Comparison of ENCODE assay signal across 2 cellular contexts in the genomic region with DNA sequence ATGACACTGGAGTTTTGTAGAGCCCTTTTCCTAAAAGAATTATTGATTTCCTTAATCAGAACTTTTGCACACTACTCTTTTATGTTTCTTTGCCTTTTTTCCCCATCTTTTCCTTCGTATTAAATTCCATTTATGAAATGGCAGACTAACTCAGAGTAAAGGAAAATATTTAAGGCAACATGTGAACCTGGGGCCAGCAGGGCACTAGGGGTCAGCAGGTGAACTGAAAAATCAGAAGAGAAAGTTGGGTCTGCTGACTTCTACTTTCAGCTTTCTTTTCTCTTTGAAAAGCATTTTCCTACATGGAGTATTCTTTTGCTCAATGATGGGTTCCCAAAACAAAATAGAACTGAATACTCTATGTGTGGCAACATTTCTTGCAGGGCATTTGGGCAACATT.
TF ChIP-seq lines count a peak whose summit lies in the region.

No MANE protein-coding gene starts in this region.

TF ChIP-seq in GM12878, 131 proteins besides CTCF, POLR2A, EP300 and RAD21 (continued from another document):
- TF ChIP-seq, protein P1, sequence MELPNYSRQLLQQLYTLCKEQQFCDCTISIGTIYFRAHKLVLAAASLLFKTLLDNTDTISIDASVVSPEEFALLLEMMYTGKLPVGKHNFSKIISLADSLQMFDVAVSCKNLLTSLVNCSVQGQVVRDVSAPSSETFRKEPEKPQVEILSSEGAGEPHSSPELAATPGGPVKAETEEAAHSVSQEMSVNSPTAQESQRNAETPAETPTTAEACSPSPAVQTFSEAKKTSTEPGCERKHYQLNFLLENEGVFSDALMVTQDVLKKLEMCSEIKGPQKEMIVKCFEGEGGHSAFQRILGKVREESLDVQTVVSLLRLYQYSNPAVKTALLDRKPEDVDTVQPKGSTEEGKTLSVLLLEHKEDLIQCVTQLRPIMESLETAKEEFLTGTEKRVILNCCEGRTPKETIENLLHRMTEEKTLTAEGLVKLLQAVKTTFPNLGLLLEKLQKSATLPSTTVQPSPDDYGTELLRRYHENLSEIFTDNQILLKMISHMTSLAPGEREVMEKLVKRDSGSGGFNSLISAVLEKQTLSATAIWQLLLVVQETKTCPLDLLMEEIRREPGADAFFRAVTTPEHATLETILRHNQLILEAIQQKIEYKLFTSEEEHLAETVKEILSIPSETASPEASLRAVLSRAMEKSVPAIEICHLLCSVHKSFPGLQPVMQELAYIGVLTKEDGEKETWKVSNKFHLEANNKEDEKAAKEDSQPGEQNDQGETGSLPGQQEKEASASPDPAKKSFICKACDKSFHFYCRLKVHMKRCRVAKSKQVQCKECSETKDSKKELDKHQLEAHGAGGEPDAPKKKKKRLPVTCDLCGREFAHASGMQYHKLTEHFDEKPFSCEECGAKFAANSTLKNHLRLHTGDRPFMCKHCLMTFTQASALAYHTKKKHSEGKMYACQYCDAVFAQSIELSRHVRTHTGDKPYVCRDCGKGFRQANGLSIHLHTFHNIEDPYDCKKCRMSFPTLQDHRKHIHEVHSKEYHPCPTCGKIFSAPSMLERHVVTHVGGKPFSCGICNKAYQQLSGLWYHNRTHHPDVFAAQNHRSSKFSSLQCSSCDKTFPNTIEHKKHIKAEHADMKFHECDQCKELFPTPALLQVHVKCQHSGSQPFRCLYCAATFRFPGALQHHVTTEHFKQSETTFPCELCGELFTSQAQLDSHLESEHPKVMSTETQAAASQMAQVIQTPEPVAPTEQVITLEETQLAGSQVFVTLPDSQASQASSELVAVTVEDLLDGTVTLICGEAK (IDR thresholded peaks at IDR 0.05; ENCODE audit: borderline replicate concordance): no peak

TF ChIP-seq in HepG2, 621 proteins besides CTCF, POLR2A, EP300 and RAD21 (continued from another document):
- TF ChIP-seq, protein P2, sequence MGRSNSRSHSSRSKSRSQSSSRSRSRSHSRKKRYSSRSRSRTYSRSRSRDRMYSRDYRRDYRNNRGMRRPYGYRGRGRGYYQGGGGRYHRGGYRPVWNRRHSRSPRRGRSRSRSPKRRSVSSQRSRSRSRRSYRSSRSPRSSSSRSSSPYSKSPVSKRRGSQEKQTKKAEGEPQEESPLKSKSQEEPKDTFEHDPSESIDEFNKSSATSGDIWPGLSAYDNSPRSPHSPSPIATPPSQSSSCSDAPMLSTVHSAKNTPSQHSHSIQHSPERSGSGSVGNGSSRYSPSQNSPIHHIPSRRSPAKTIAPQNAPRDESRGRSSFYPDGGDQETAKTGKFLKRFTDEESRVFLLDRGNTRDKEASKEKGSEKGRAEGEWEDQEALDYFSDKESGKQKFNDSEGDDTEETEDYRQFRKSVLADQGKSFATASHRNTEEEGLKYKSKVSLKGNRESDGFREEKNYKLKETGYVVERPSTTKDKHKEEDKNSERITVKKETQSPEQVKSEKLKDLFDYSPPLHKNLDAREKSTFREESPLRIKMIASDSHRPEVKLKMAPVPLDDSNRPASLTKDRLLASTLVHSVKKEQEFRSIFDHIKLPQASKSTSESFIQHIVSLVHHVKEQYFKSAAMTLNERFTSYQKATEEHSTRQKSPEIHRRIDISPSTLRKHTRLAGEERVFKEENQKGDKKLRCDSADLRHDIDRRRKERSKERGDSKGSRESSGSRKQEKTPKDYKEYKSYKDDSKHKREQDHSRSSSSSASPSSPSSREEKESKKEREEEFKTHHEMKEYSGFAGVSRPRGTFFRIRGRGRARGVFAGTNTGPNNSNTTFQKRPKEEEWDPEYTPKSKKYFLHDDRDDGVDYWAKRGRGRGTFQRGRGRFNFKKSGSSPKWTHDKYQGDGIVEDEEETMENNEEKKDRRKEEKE (IDR thresholded peaks at IDR 0.05): no peak
- peak; percentile 68 for TF ChIP-seq STAG1 (CRISPR knock-in tag; IDR thresholded peaks at IDR 0.05)
